Comparison of ENCODE assay signal across 32 cellular contexts in genomic region chr11:111066861-111067260, GRCh38.
"Had no signal": no experiment of that assay in that cellular context is flagged by ENCODE, and none has a peak within 500 bp of the region (broad histone marks: within the 10 kb centered on the region; RNA-seq: fewer than 3 reads in every experiment).

No MANE protein-coding gene starts in this region.

- H3K4me3 ChIP-seq: body of pancreas, cardiac muscle cell, coronary artery, dorsolateral prefrontal cortex, gastrocnemius medialis, right lobe of liver, testis, transverse colon had no signal

- H3K9me3 Mint-ChIP-seq: activated naive CD4-positive, alpha-beta T cell treated with anti-CD3 and anti-CD28 coated beads, Interleukin-2, amount 50 U/mL, for 24 hours had no signal

- H3K4me1 ChIP-seq: body of pancreas, gastrocnemius medialis, right lobe of liver, testis, transverse colon had no signal

- H3K27ac Mint-ChIP-seq: activated CD4-positive, alpha-beta memory T cell treated with anti-CD3 and anti-CD28 coated beads, Interleukin-2, amount 10 ng/mL, durations not matched to agents 7 days and 5 days; activated CD4-positive, alpha-beta T cell treated with anti-CD3 and anti-CD28 coated beads, Interleukin-2, amount 10 ng/mL, durations not matched to agents 7 days and 5 days; activated naive CD4-positive, alpha-beta T cell treated with anti-CD3 and anti-CD28 coated beads, Interleukin-2, amount 50 U/mL, for 24 hours; activated naive CD8-positive, alpha-beta T cell treated with anti-CD3 and anti-CD28 coated beads, Interleukin-2, amount 50 U/mL, for 24 hours; activated T-cell treated with anti-CD3 and anti-CD28 coated beads, Interleukin-2, amount 50 U/mL, for 24 hours; mesothelial cell of epicardium; nephron progenitor cell; WTC11 had no signal

- H3K27me3 ChIP-seq: body of pancreas, cardiac muscle cell, dorsolateral prefrontal cortex, gastrocnemius medialis, neutrophil, testis, transverse colon had no signal

- H3K4me3 Mint-ChIP-seq: activated CD4-positive, alpha-beta memory T cell treated with anti-CD3 and anti-CD28 coated beads, Interleukin-2, amount 10 ng/mL, durations not matched to agents 7 days and 5 days; activated CD4-positive, alpha-beta T cell treated with anti-CD3 and anti-CD28 coated beads, Interleukin-2, amount 10 ng/mL, durations not matched to agents 7 days and 5 days; activated naive CD4-positive, alpha-beta T cell treated with anti-CD3 and anti-CD28 coated beads, Interleukin-2, amount 50 U/mL, for 24 hours; activated naive CD8-positive, alpha-beta T cell treated with anti-CD3 and anti-CD28 coated beads, Interleukin-2, amount 50 U/mL, for 24 hours; activated T-cell treated with anti-CD3 and anti-CD28 coated beads, Interleukin-2, amount 50 U/mL, for 24 hours; mesothelial cell of epicardium; naive B cell; nephron progenitor cell; WTC11 had no signal

- H3K4me1 Mint-ChIP-seq: activated CD4-positive, alpha-beta memory T cell treated with anti-CD3 and anti-CD28 coated beads, Interleukin-2, amount 10 ng/mL, durations not matched to agents 7 days and 5 days; activated CD4-positive, alpha-beta T cell treated with anti-CD3 and anti-CD28 coated beads, Interleukin-2, amount 10 ng/mL, durations not matched to agents 7 days and 5 days; activated naive CD4-positive, alpha-beta T cell treated with anti-CD3 and anti-CD28 coated beads, Interleukin-2, amount 50 U/mL, for 24 hours; mesothelial cell of epicardium had no signal

- H3K27ac ChIP-seq: body of pancreas, cardiac muscle cell, coronary artery, dorsolateral prefrontal cortex, gastrocnemius medialis, neutrophil, right lobe of liver, testis, transverse colon had no signal

- H3K27me3 Mint-ChIP-seq: activated naive CD8-positive, alpha-beta T cell treated with anti-CD3 and anti-CD28 coated beads, Interleukin-2, amount 50 U/mL, for 24 hours; activated T-cell treated with anti-CD3 and anti-CD28 coated beads, Interleukin-2, amount 50 U/mL, for 24 hours; naive B cell had no signal

- ATAC-seq: activated naive CD8-positive, alpha-beta T cell treated with anti-CD3 and anti-CD28 coated beads, Interleukin-2, amount 50 U/mL, for 24 hours; body of pancreas; gastrocnemius medialis; left cardiac atrium; right lobe of liver; stimulated activated naive CD8-positive, alpha-beta T cell treated with anti-CD3 and anti-CD28 coated beads, Interleukin-15, Interleukin-2, amounts not matched to agents 100 U/mL and 50 U/mL, for 24 hours; WTC11 had no signal

- FAIRE-seq: keratinocyte, urothelium cell line had no signal

- DNase-seq: activated CD4-positive, alpha-beta memory T cell treated with anti-CD3 and anti-CD28 coated beads, Interleukin-2, amount 10 ng/mL, durations not matched to agents 7 days and 5 days; activated CD4-positive, alpha-beta T cell treated with anti-CD3 and anti-CD28 coated beads for 1 hour; activated CD4-positive, alpha-beta T cell treated with anti-CD3 and anti-CD28 coated beads, Interleukin-2, amount 10 ng/mL, durations not matched to agents 7 days and 5 days; activated CD8-positive, alpha-beta memory T cell treated with anti-CD3 and anti-CD28 coated beads, Interleukin-2, amount 50 U/mL, for 48 hours; activated naive CD8-positive, alpha-beta T cell treated with anti-CD3 and anti-CD28 coated beads, Interleukin-2, amount 50 U/mL, for 24 hours; activated T-cell treated with anti-CD3 and anti-CD28 coated beads, Interleukin-2, amount 50 U/mL, for 24 hours; amygdala; body of pancreas; cerebellar nuclear complex; dorsolateral prefrontal cortex; effector memory CD4-positive, alpha-beta T cell; erythroblast; gastrocnemius medialis; glutamatergic neuron; left cardiac atrium; naive B cell; nephron progenitor cell; right lobe of liver; stimulated activated CD4-positive, alpha-beta T cell treated with anti-CD3 and anti-CD28 coated beads, Interleukin-12 subunit alpha, Interleukin-12 subunit beta, amount 100 ng/mL, for 4 hours; stimulated activated CD4-positive, alpha-beta T cell treated with anti-CD3 and anti-CD28 coated beads, Interleukin-4, amount 100 ng/mL, for 1 hour; stimulated activated naive CD8-positive, alpha-beta T cell treated with anti-CD3 and anti-CD28 coated beads, Interleukin-15, Interleukin-2, amounts not matched to agents 100 U/mL and 50 U/mL, for 24 hours; T-helper 9 cell; testis; transverse colon had no signal

- H3K36me3 ChIP-seq: cardiac muscle cell, gastrocnemius medialis, neutrophil, right lobe of liver, transverse colon had no signal

- H3K36me3 Mint-ChIP-seq: activated naive CD4-positive, alpha-beta T cell treated with anti-CD3 and anti-CD28 coated beads, Interleukin-2, amount 50 U/mL, for 24 hours; mesothelial cell of epicardium; naive B cell had no signal

- H3K9me3 ChIP-seq: body of pancreas, neutrophil, testis had no signal
